Comparison of ENCODE assay signal across 1 cellular context in the genomic region with DNA sequence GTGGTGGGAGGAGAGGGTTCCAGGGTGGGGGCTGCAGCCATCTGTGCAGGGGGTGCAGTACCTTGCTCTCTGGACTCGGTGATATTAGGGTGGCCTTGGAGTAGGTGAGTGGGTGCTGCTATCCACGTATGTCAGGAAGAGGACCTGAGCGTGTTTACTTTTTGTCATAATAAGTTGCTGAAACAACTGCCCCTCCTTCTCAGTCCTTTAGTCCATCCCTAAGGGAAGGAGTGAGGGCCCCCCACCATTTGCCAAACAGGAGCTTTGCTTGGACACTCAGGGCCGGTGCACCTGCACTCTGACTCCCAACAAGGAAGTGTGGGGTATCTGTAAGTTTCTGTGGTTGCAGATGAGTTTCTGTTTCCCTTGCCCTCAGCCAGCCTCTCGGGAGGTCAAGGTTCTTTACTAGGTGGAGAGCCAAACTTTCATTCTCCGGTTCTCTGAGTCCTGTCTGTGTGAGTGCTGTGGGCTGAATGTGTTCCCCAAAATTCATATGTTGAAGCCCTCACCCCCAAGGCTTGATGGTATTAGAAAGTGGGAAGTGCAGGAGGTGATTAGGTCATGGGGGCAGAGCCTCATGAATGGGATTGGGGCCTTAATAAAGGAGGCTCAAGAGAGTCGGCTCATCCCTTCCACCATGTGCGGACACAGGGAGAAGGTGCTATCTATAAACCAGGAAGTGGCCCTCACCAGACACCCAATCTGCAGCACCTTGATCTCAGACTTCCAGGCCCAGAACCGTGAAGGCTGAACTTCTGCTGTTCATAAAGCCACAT.
TF ChIP-seq lines count a peak whose summit lies in the region.

No MANE protein-coding gene starts in this region.

TF ChIP-seq in HepG2, 621 proteins besides CTCF, POLR2A, EP300 and RAD21 (continued from another document):
- TF ChIP-seq TCF12 (IDR thresholded peaks at IDR 0.05) (no peak), TCF12 (CRISPR knock-in tag; IDR thresholded peaks at IDR 0.05) (peak; percentile 65; the same call in 1 of the 2 replicates), TBX2 (CRISPR knock-in tag; IDR thresholded peaks at IDR 0.05; ENCODE audit: borderline replicate concordance) (peak; percentile 70)
